In the genomic region with DNA sequence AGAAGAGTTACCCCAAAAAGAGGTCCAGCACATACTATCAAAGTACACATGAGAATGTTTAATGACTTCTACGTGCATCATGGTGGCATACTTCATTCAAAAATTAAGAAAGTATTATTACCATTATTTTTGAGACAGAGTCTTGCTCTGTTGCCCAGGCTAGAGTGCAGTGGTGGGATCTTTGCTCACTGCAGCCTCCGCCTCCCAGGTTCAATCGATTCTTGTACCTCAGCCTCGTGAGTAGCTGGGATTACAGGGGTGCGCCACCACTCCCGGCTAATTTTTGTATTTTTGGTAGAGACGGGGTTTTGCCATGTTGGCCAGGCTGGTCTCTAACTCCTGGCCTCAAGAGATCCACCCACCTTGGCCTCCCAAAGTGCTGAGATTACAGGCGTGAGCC, we compare ENCODE assay signal across 2 cellular contexts. TPM values are rescaled to one million over a fixed set of nuclear protein-coding genes. Genes with fewer than 3 reads are reported as not detected.
"Had no signal": no experiment of that assay in that cellular context is flagged by ENCODE, and none has a peak within 500 bp of the region (broad histone marks: within the 10 kb centered on the region; RNA-seq: fewer than 3 reads in every experiment).

No MANE protein-coding gene starts in this region.

RNA-seq across cellular contexts. Expression of a gene that starts 12.3 kb away (rescaled TPM):
- total RNA-seq: hepatocyte, neural crest cell had no signal
